In the genomic region with DNA sequence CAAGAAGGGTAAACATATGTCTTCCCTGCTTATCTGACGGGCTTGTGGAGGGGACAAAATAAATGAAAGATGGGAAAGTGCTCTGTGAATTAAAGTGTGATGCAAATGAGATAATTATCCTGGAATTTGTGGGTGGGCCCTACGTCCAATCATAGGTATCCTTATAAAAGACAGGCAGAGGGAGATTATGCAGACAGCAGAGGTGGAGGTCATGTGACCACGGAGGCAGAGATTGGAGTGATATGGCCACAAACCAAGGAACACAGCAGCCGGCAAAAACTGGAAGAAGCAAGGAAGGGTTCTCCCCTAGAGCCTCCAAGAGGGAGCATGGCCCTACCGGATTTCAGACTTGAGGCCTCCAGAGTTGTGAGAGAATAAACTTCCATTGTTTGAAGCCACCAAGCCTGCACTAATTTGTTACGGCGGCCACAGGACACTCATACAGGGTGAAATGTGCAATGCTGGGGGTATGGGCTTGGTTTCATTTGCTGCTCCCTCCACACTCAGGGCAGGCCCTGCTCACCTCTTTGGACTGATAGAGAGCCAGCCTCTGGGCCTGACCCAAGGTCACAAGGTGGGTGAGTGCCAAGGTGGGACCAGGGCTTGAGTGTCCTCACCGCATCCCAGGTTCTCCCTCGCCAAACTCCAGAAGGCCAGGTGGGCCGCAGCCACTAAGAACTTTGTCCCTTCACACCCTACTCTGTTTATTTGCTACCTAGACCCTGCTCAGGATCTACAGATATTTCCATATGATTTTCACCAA, we compare ENCODE assay signal across 16 cellular contexts.
DNase-seq lines count a peak whose midpoint lies in the region; ATAC-seq, FAIRE-seq and TF ChIP-seq lines count a peak whose summit lies in the region.
"Had no signal": no experiment of that assay in that cellular context is flagged by ENCODE, and none has a peak within 500 bp of the region (broad histone marks: within the 10 kb centered on the region; RNA-seq: fewer than 3 reads in every experiment).

No MANE protein-coding gene starts in this region.

- H3K27ac Mint-ChIP-seq in chondrocyte (ENCODE audit: unreplicated experiment) = no peak overlapping the region
- H3K27ac Mint-ChIP-seq: CD4-positive, alpha-beta memory T cell; H9 had no signal

- no peak for TF ChIP-seq CTCF in chondrocyte (IDR thresholded peaks at IDR 0.05)
- TF ChIP-seq CTCF in PC-9 (conservative IDR thresholded peaks at IDR 0.05) = no peak

- H3K36me3 Mint-ChIP-seq in chondrocyte (ENCODE audit: low read depth) = no peaks in the 10 kb centered on the region
- H3K36me3 Mint-ChIP-seq: CD4-positive, alpha-beta memory T cell had no signal

- peaks cover 0 to 6% of the 10 kb centered on the region in 2 donors for H3K4me1 ChIP-seq in neuronal stem cell (ENCODE audit: control insufficient read depth in 2 of 2, insufficient read depth in 1 of 2, low read depth in 1 of 2, low read length in 2 of 2)
- no peaks in the 10 kb centered on the region for H3K4me1 ChIP-seq in PC-9 (replicated peaks; ENCODE audit: insufficient read depth)
- H3K4me1 ChIP-seq: BE2C had no signal

- no peak overlapping the region for H2BK120ac ChIP-seq in neuronal stem cell (ENCODE audit: low read depth, low read length)

- H3K9ac ChIP-seq in neuronal stem cell (ENCODE audit: low read depth, low read length, poor library complexity) = no peak overlapping the region
- H3K9ac ChIP-seq: GM23248 had no signal

- no peak overlapping the region for H4K8ac ChIP-seq in neuronal stem cell (ENCODE audit: low read depth, low read length)

- WGBS in neuronal stem cell (ENCODE audit: extremely low coverage in 2 of 2, insufficient read length in 2 of 2, insufficient replicate concordance in 1 of 2), 2 donors = no CpG with 5 or more reads among the region's 10 CpGs

- peaks cover 19% of the 10 kb centered on the region for H3K27me3 Mint-ChIP-seq in chondrocyte (ENCODE audit: low read depth)

- H2BK15ac ChIP-seq in neuronal stem cell (ENCODE audit: low read length) = no peak overlapping the region

- H2AFZ ChIP-seq in neuronal stem cell (ENCODE audit: low read length) = no peak overlapping the region
- no peak overlapping the region for H2AFZ ChIP-seq in PC-9
- H2AFZ ChIP-seq: GM23248 had no signal

- TF ChIP-seq RAD21 in Ishikawa (IDR thresholded peaks at IDR 0.05; ENCODE audit: low read depth) = no peak

- CTCF ChIA-PET in PC-9 (lab: Charles Lee) = no interaction called here

- peak overlapping the region; percentile 39 for H3K18ac ChIP-seq in neuronal stem cell (ENCODE audit: low read length)

- H2AK5ac ChIP-seq in neuronal stem cell (ENCODE audit: low read depth, low read length) = no peak overlapping the region

- H3K27me3 ChIP-seq in neuronal stem cell (ENCODE audit: control insufficient read depth in 3 of 3, insufficient read depth in 3 of 3, low read depth in 1 of 3, low read length in 3 of 3) (peaks cover 0 to 4% (median 2%) of the 10 kb centered on the region in 3 experiments), PC-9 (ENCODE audit: insufficient read depth, low read depth) (peaks cover 27% of the 10 kb centered on the region)
- H3K27me3 ChIP-seq: BE2C had no signal

- no peak overlapping the region for H4K91ac ChIP-seq in neuronal stem cell (ENCODE audit: low read depth, low read length, poor library complexity)

- H3K4ac ChIP-seq in neuronal stem cell (ENCODE audit: low read length) = no peak overlapping the region

- H3K27ac ChIP-seq in neuronal stem cell (replicated peaks; ENCODE audit: low read length) (no peak overlapping the region), substantia nigra (ENCODE audit: low read depth, low read length, poor library complexity, severe bottlenecking) (no peak overlapping the region), PC-9 (no peak overlapping the region)
- H3K27ac ChIP-seq: A549, C4-2B, GM23248 had no signal

- H3K4me3 ChIP-seq in neuronal stem cell (ENCODE audit: low read length in 2 of 2) = no peak overlapping the region
- H3K4me3 ChIP-seq in PC-9 = no peak overlapping the region
- H3K4me3 ChIP-seq: A549, GM12878, GM23248 had no signal

- H3K4me1 Mint-ChIP-seq in chondrocyte (ENCODE audit: low read depth) = peaks cover 12% of the 10 kb centered on the region
- H3K4me1 Mint-ChIP-seq: CD4-positive, alpha-beta memory T cell had no signal

- no peaks in the 10 kb centered on the region for H4K20me1 ChIP-seq in PC-9 (ENCODE audit: insufficient read depth)

- no peaks in the 10 kb centered on the region for H3F3A ChIP-seq in PC-9 (ENCODE audit: insufficient read depth, low read depth)

- intact Hi-C loops in PC-9 (cut with micrococcal nuclease; ENCODE audit: unreplicated experiment) = no loop called here

- BruUV-seq in PC-9 (replicated peaks; lab: Mats Ljungman, UMichigan) = no TSS peak

- H3K79me2 ChIP-seq in PC-9 (ENCODE audit: low read depth) = no peaks in the 10 kb centered on the region

- H3K4me2 ChIP-seq in neuronal stem cell (ENCODE audit: insufficient read depth, low read length, poor library complexity, severe bottlenecking) (no peak overlapping the region), PC-9 (no peak overlapping the region)
- H3K4me2 ChIP-seq: A549 had no signal

- DNase-seq in HTR-8/SVneo (ENCODE audit: insufficient read length, low spot score) = no peak
- DNase-seq in chondrocyte (ENCODE audit: low spot score) = peak; percentile 68
- no peak for DNase-seq in neuronal stem cell (ENCODE audit: low spot score)
- no peak for DNase-seq in substantia nigra (lab: John Stamatoyannopoulos, UW)
- DNase-seq in PC-9 = no peak
- DNase-seq: BE2C; CD4-positive, alpha-beta memory T cell; DMS79; GM23248; H9 had no signal

- H3K36me3 ChIP-seq in neuronal stem cell (replicated peaks in 1 of 2; ENCODE audit: control insufficient read depth in 2 of 2, insufficient read depth in 2 of 2, low read length in 2 of 2) (no peaks in the 10 kb centered on the region), PC-9 (ENCODE audit: low read depth) (no peaks in the 10 kb centered on the region)
- H3K36me3 ChIP-seq: BE2C had no signal

- FAIRE-seq in HTR-8/SVneo (lab: Jason Lieb, UNC) = peak; percentile 51
- FAIRE-seq: A549, GM12878, GM18507 had no signal

- no peaks in the 10 kb centered on the region for H3K9me3 Mint-ChIP-seq in chondrocyte (ENCODE audit: low read depth)
- H3K9me3 Mint-ChIP-seq: H9 had no signal

- H3K14ac ChIP-seq in neuronal stem cell (ENCODE audit: low read length) = no peak overlapping the region

- H3K4me3 Mint-ChIP-seq in chondrocyte (ENCODE audit: unreplicated experiment) = no peak overlapping the region
- H3K4me3 Mint-ChIP-seq: CD4-positive, alpha-beta memory T cell; H9 had no signal

- H3K9me2 ChIP-seq in PC-9 (ENCODE audit: insufficient read depth) = no peaks in the 10 kb centered on the region

- no peak overlapping the region for H3K23ac ChIP-seq in neuronal stem cell (ENCODE audit: low read depth, low read length, poor library complexity)

- no peak for TF ChIP-seq EP300 in Ishikawa (IDR thresholded peaks at IDR 0.05; ENCODE audit: borderline replicate concordance)

- H2BK5ac ChIP-seq in neuronal stem cell (ENCODE audit: low read length) = no peak overlapping the region

- H3K9me3 ChIP-seq in neuronal stem cell (replicated peaks in 1 of 2; ENCODE audit: control insufficient read depth in 2 of 2, insufficient read depth in 1 of 2, low read depth in 1 of 2, low read length in 2 of 2) = no peaks in the 10 kb centered on the region
- H3K9me3 ChIP-seq in PC-9 (ENCODE audit: insufficient read depth, low read depth) = no peaks in the 10 kb centered on the region
- H3K9me3 ChIP-seq: A549, BE2C had no signal

- no peak for ATAC-seq in HG03457 (IDR thresholded peaks at IDR 0.05; ENCODE audit: unreplicated experiment)
- ATAC-seq: A549, GM12878 had no signal

- POLR2A ChIA-PET in PC-9 (lab: Charles Lee; ENCODE audit: unreplicated experiment) = no interaction called here

- H3K79me1 ChIP-seq in neuronal stem cell (ENCODE audit: low read depth, low read length) = no peaks in the 10 kb centered on the region

- no peak overlapping the region for H2BK12ac ChIP-seq in neuronal stem cell (ENCODE audit: low read length)

TF ChIP-seq in Ishikawa, 13 proteins besides CTCF, POLR2A, EP300 and RAD21:
- TF ChIP-seq, protein P1, sequence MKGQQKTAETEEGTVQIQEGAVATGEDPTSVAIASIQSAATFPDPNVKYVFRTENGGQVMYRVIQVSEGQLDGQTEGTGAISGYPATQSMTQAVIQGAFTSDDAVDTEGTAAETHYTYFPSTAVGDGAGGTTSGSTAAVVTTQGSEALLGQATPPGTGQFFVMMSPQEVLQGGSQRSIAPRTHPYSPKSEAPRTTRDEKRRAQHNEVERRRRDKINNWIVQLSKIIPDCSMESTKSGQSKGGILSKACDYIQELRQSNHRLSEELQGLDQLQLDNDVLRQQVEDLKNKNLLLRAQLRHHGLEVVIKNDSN (IDR thresholded peaks at IDR 0.05) = peak; percentile 45; the same call in 1 of the 2 replicates
- TF ChIP-seq EGR1 (IDR thresholded peaks at IDR 0.05) (no peak), ZBTB7A (IDR thresholded peaks at IDR 0.05; ENCODE audit: low read depth) (no peak)
